Comparison of ENCODE assay signal across 11 cellular contexts in genomic region chr19:18741566-18742121, GRCh38. TPM values are rescaled to one million over a fixed set of nuclear protein-coding genes. Genes with fewer than 3 reads are reported as not detected.
DNase-seq lines count a peak whose midpoint lies in the region; ATAC-seq lines count a peak whose summit lies in the region.
"Had no signal": no experiment of that assay in that cellular context is flagged by ENCODE, and none has a peak within 500 bp of the region (broad histone marks: within the 10 kb centered on the region; RNA-seq: fewer than 3 reads in every experiment).

No MANE protein-coding gene starts in this region.

- H3K36me3 ChIP-seq in naive thymus-derived CD4-positive, alpha-beta T cell (ENCODE audit: control insufficient read depth in 2 of 3, insufficient read depth in 3 of 3, low read length in 3 of 3) = peaks cover 0 to 6% (median 0%) of the 10 kb centered on the region in 3 experiments

- no peaks in the 10 kb centered on the region for H3K27me3 Mint-ChIP-seq in naive thymus-derived CD4-positive, alpha-beta T cell

- no peak overlapping the region for H3K4me3 Mint-ChIP-seq in naive thymus-derived CD4-positive, alpha-beta T cell

- H3K36me3 Mint-ChIP-seq in naive thymus-derived CD4-positive, alpha-beta T cell = no peaks in the 10 kb centered on the region
- H3K36me3 Mint-ChIP-seq: activated naive CD4-positive, alpha-beta T cell treated with anti-CD3 and anti-CD28 coated beads, Interleukin-2, amount 50 U/mL, for 72 hours had no signal

- peaks cover 0 to 6% (median 0%) of the 10 kb centered on the region in 7 donors for H3K4me1 Mint-ChIP-seq in naive thymus-derived CD4-positive, alpha-beta T cell

- no peak overlapping the region for H3K27ac Mint-ChIP-seq in naive thymus-derived CD4-positive, alpha-beta T cell

- DNase-seq in COLO668 (lab: John Stamatoyannopoulos, UW; ENCODE audit: unreplicated experiment) (peak; percentile 93), NCI-H146 treated with DMSO at 0.1 percent for 48 hours (lab: John Stamatoyannopoulos, UW; ENCODE audit: unreplicated experiment) (peak; percentile 94), dermis blood vessel endothelial cell (peak; percentile 61), mucosa of gallbladder (ENCODE audit: low spot score) (peak; percentile 84), SKM-1 treated with dmso at 0.1 percent for 144 hours (lab: John Stamatoyannopoulos, UW; ENCODE audit: unreplicated experiment) (no peak)
- DNase-seq in naive thymus-derived CD4-positive, alpha-beta T cell = no peak
- DNase-seq: activated CD4-positive, alpha-beta T cell treated with anti-CD3 and anti-CD28 coated beads, Interleukin-2, amount 50 U/mL, for 4 hours; AML-193 had no signal

- H3K9me3 Mint-ChIP-seq in naive thymus-derived CD4-positive, alpha-beta T cell = no peaks in the 10 kb centered on the region
- H3K9me3 Mint-ChIP-seq: activated naive CD4-positive, alpha-beta T cell treated with anti-CD3 and anti-CD28 coated beads, Interleukin-2, amount 50 U/mL, for 72 hours had no signal

- CTCF ChIA-PET in naive thymus-derived CD4-positive, alpha-beta T cell (lab: Charles Lee) = no interaction called here

- ATAC-seq in GM18498 (IDR thresholded peaks at IDR 0.05; ENCODE audit: unreplicated experiment) (no peak), GM21515 (IDR thresholded peaks at IDR 0.05; ENCODE audit: unreplicated experiment) (no peak)
- no peak for ATAC-seq in naive thymus-derived CD4-positive, alpha-beta T cell
- ATAC-seq: activated naive CD4-positive, alpha-beta T cell treated with anti-CD3 and anti-CD28 coated beads, Interleukin-2, amount 50 U/mL, for 72 hours had no signal

- no peak overlapping the region for H3K27ac ChIP-seq in naive thymus-derived CD4-positive, alpha-beta T cell (ENCODE audit: low read depth, low read length)

- no peaks in the 10 kb centered on the region for H3K27me3 ChIP-seq in naive thymus-derived CD4-positive, alpha-beta T cell (ENCODE audit: control insufficient read depth in 2 of 2, insufficient read depth in 2 of 2, low read length in 2 of 2)

- H3K4me3 ChIP-seq in naive thymus-derived CD4-positive, alpha-beta T cell (ENCODE audit: low read length) = no peak overlapping the region

- no peaks in the 10 kb centered on the region for H3K9me3 ChIP-seq in naive thymus-derived CD4-positive, alpha-beta T cell (ENCODE audit: control insufficient read depth in 2 of 3, low read length in 3 of 3)

- no peaks in the 10 kb centered on the region for H3K4me1 ChIP-seq in naive thymus-derived CD4-positive, alpha-beta T cell (ENCODE audit: control insufficient read depth in 2 of 2, insufficient read depth in 2 of 2, low read length in 2 of 2)

- intact Hi-C loops in naive thymus-derived CD4-positive, alpha-beta T cell (cut with micrococcal nuclease) = no loop called here

- POLR2A ChIA-PET in naive thymus-derived CD4-positive, alpha-beta T cell (lab: Charles Lee) = interaction anchor here (0.8 kb wide), 1 partner anchor 8 kb away, joined by 3 read pairs; no protein-coding TSS in a partner anchor

RNA-seq across cellular contexts. Expression of gene COMP, which starts 49.5 kb away (rescaled TPM):
- total RNA-seq in dermis blood vessel endothelial cell (not detected in 2 replicates), mucosa of gallbladder (2.0 TPM)
- total RNA-seq in naive thymus-derived CD4-positive, alpha-beta T cell = not detected
- polyA plus RNA-seq in naive thymus-derived CD4-positive, alpha-beta T cell = not detected
- total RNA-seq: activated naive CD4-positive, alpha-beta T cell treated with anti-CD3 and anti-CD28 coated beads, Interleukin-2, amount 50 U/mL, for 72 hours had no signal

RNA-seq across cellular contexts. Expression of gene CRTC1, which starts 58.2 kb away (rescaled TPM):
- total RNA-seq in dermis blood vessel endothelial cell (1.2 and 1.8 TPM in 2 replicates), mucosa of gallbladder (23.6 TPM)
- total RNA-seq in naive thymus-derived CD4-positive, alpha-beta T cell = 10 to 100 TPM in 4 of 5 experiments, 1 to 10 TPM in 1; 8.4 to 23.4 (median 22.3) TPM
- polyA plus RNA-seq in naive thymus-derived CD4-positive, alpha-beta T cell = 1 to 10 TPM in 1 of 2 donors, under 1 TPM in 1; 0.97 to 1.7 TPM

Comparison
In these comparisons a context has a peak if more than half of its experiments do, and no peak if none do; other contexts are left out.
1. DNase-seq: peak in COLO668 (single experiment), NCI-H146 treated with DMSO at 0.1 percent for 48 hours (single experiment), dermis blood vessel endothelial cell (single experiment) and mucosa of gallbladder (single experiment); none in naive thymus-derived CD4-positive, alpha-beta T cell (0 of 9) and SKM-1 treated with dmso at 0.1 percent for 144 hours (single experiment).